In genomic region chr1:222653178-222653827, GRCh38 we compare ENCODE assay signal across 8 cellular contexts. TPM values are rescaled to one million over a fixed set of nuclear protein-coding genes. Genes with fewer than 3 reads are reported as not detected.
DNase-seq lines count a peak whose midpoint lies in the region; ATAC-seq, FAIRE-seq and TF ChIP-seq lines count a peak whose summit lies in the region.

No MANE protein-coding gene starts in this region.

- H3K27ac ChIP-seq in small intestine (ENCODE audit: low read depth in 1 of 2, low read length in 1 of 2), result no peak overlapping the region
- no peak overlapping the region for H3K27ac ChIP-seq in uterus

- no peak for TF ChIP-seq POLR2A in uterus (IDR thresholded peaks at IDR 0.05)

- TF ChIP-seq CTCF in GM12865 (IDR thresholded peaks at IDR 0.05; ENCODE audit: insufficient read depth, low read depth, low read length, missing control alignments) (no peak), uterus (IDR thresholded peaks at IDR 0.05) (no peak)

- intact Hi-C loops in uterus (cut with DNase I; ENCODE audit: low total_unique reads), result no loop called here

- peaks cover 0 to 2% of the 10 kb centered on the region in 2 donors for H3K4me1 ChIP-seq in small intestine (ENCODE audit: control insufficient read depth in 2 of 2, insufficient read depth in 1 of 2, low read depth in 1 of 2, low read length in 1 of 2)
- H3K4me1 ChIP-seq in uterus, result no peaks in the 10 kb centered on the region

- no peak for FAIRE-seq in small intestine (lab: Jason Lieb, UNC)

- ATAC-seq in GM19397 (IDR thresholded peaks at IDR 0.05; ENCODE audit: unreplicated experiment), result peak; percentile 47
- peak; percentile 51 for ATAC-seq in HG03095 (IDR thresholded peaks at IDR 0.05; ENCODE audit: unreplicated experiment)

- peak; percentile 77 for DNase-seq in GM12865 (ENCODE audit: low read depth)
- peak; percentile 45 to 46 for DNase-seq in activated T-cell treated with anti-CD3 and anti-CD28 coated beads, Interleukin-2, amount 50 U/mL, for 48 hours
- no peak for DNase-seq in DMS79 (lab: John Stamatoyannopoulos, UW)
- DNase-seq in amniotic stem cell (lab: John Stamatoyannopoulos, UW), result no peak
- no peak for DNase-seq in small intestine
- no peak for DNase-seq in uterus

- H3K9me3 ChIP-seq in small intestine (ENCODE audit: control insufficient read depth, low read depth), result no peaks in the 10 kb centered on the region
- H3K9me3 ChIP-seq in uterus, result no peaks in the 10 kb centered on the region

- H3K36me3 ChIP-seq in small intestine (ENCODE audit: control insufficient read depth in 2 of 2, insufficient read depth in 2 of 2, low read length in 2 of 2) (peaks cover 9 to 19% of the 10 kb centered on the region in 2 donors), uterus (no peaks in the 10 kb centered on the region)

- H3K27me3 ChIP-seq in small intestine (ENCODE audit: control insufficient read depth in 2 of 2, insufficient read depth in 2 of 2, low read length in 2 of 2) (no peaks in the 10 kb centered on the region), uterus (no peaks in the 10 kb centered on the region)

- no peak overlapping the region for H3K4me3 ChIP-seq in GM12865 (ENCODE audit: low read depth, low read length)
- no peak overlapping the region for H3K4me3 ChIP-seq in small intestine (ENCODE audit: low read depth in 1 of 2, low read length in 2 of 2)
- no peak overlapping the region for H3K4me3 ChIP-seq in uterus

- WGBS in small intestine, 3 donors, result 70 to 89% (median 71%) methylated on average over 2 of the region's 2 CpGs

RNA-seq across cellular contexts. Expression of gene MIA3, which starts 35.4 kb away (rescaled TPM):
- 10 to 100 TPM; 14.3 to 24.6 (median 21.5) TPM for polyA plus RNA-seq in small intestine
- 10 to 100 TPM; 27.4 to 82.3 (median 55.7) TPM for total RNA-seq in uterus

RNA-seq across cellular contexts. Expression of gene AIDA, which starts 59.0 kb away (rescaled TPM):
- 10 to 100 TPM; 26.5 to 32.3 (median 29.5) TPM for polyA plus RNA-seq in small intestine
- 10 to 100 TPM; 20.2 to 94.1 (median 74.0) TPM for total RNA-seq in uterus

RNA-seq across cellular contexts. Expression of gene BROX, which starts 59.1 kb away (rescaled TPM):
- 10 to 100 TPM; 22.0 to 27.7 (median 22.7) TPM for polyA plus RNA-seq in small intestine
- total RNA-seq in uterus, result 10 to 100 TPM; 12.1 to 74.7 (median 32.2) TPM

Comparison
In these comparisons a context has a peak if more than half of its experiments do, and no peak if none do; other contexts are left out.
1. DNase-seq: peak in GM12865 (single experiment) and activated T-cell treated with anti-CD3 and anti-CD28 coated beads, Interleukin-2, amount 50 U/mL, for 48 hours (2 of 2); none in DMS79 (single experiment), amniotic stem cell (single experiment), small intestine (single experiment) and uterus (0 of 2).